In the genomic region with DNA sequence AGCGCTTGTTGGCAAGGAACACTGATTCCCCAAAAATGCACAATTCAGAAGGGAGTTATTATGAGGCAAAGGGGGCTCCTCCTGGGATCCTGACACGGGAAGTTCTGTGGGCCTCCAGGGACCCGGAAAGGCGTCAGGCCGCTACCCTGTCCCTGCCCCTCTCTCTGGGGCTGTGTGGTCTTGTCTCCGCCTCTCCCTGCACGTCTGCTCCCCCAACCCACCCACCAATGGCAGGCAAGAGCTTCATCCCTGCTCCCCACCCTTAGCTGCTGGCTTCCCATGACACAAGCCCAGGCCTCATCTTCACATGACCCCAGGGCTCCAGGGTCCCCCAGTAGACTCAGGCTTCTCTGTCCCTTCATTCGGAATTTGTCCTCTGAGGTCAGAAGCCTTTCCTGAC, we compare ENCODE assay signal across 24 cellular contexts. TPM values are rescaled to one million over a fixed set of nuclear protein-coding genes. Genes with fewer than 3 reads are reported as not detected.
"Had no signal": no experiment of that assay in that cellular context is flagged by ENCODE, and none has a peak within 500 bp of the region (broad histone marks: within the 10 kb centered on the region; RNA-seq: fewer than 3 reads in every experiment).

No MANE protein-coding gene starts in this region.

- DNase-seq: cerebellar nuclear complex; cortex of kidney; effector memory CD8-positive, alpha-beta T cell; foreskin fibroblast; gastrocnemius medialis; hippocampal formation; left colon; natural killer cell; pancreas; sigmoid colon; stimulated activated CD4-positive, alpha-beta T cell treated with anti-CD3 and anti-CD28 coated beads, Interleukin-2, amount 100 ng/mL, for 24 hours; stimulated activated CD4-positive, alpha-beta T cell treated with anti-CD3 and anti-CD28 coated beads, Interleukin-4, amount 100 ng/mL, for 24 hours; stimulated activated naive CD8-positive, alpha-beta T cell treated with anti-CD3 and anti-CD28 coated beads, Interleukin-15, Interleukin-2, amounts not matched to agents 100 U/mL and 50 U/mL, for 24 hours; substantia nigra; testis; tibial artery; upper lobe of left lung had no signal

- FAIRE-seq: islet of Langerhans, pancreas, urothelium cell line had no signal

- H3K4me3 ChIP-seq: gastrocnemius medialis, lung, pancreas, sigmoid colon, testis, tibial artery, upper lobe of left lung had no signal

- ATAC-seq: effector memory CD8-positive, alpha-beta T cell; gastrocnemius medialis; left colon; natural killer cell; pancreas; stimulated activated effector memory CD8-positive, alpha-beta T cell treated with anti-CD3 and anti-CD28 coated beads, Interleukin-12 subunit alpha, Interleukin-12 subunit beta, amount 100 ng/mL, for 72 hours; stimulated activated naive CD8-positive, alpha-beta T cell treated with anti-CD3 and anti-CD28 coated beads, Interleukin-15, Interleukin-2, amounts not matched to agents 100 U/mL and 50 U/mL, for 24 hours had no signal

- H3K27me3 ChIP-seq: gastrocnemius medialis, pancreas, sigmoid colon, testis, upper lobe of left lung had no signal

- H3K4me1 ChIP-seq: gastrocnemius medialis, sigmoid colon, testis, tibial artery, upper lobe of left lung had no signal

- H3K36me3 ChIP-seq: gastrocnemius medialis, neutrophil, pancreas, sigmoid colon, tibial artery, upper lobe of left lung had no signal

- H3K9me3 ChIP-seq: gastrocnemius medialis, neutrophil, pancreas, sigmoid colon, testis, tibial artery, upper lobe of left lung had no signal

- H3K27ac ChIP-seq: gastrocnemius medialis, neutrophil, pancreas, sigmoid colon, testis, tibial artery, upper lobe of left lung had no signal

RNA-seq across cellular contexts. Expression of a gene that starts 31.0 kb away (rescaled TPM):
- total RNA-seq: progenitor cell of endocrine pancreas had no signal
- polyA plus RNA-seq: neural cell had no signal
